In genomic region chr3:136734382-136735070, GRCh38 we compare ENCODE assay signal across 1 cellular context.
TF ChIP-seq lines count a peak whose summit lies in the region.

No MANE protein-coding gene starts in this region.

TF ChIP-seq in HepG2, 621 proteins besides CTCF, POLR2A, EP300 and RAD21 (continued from another document):
- TF ChIP-seq ZNF629 (CRISPR knock-in tag; conservative IDR thresholded peaks at IDR 0.05) = no peak
